ENCODE assay signal across 8 cellular contexts in the genomic region with DNA sequence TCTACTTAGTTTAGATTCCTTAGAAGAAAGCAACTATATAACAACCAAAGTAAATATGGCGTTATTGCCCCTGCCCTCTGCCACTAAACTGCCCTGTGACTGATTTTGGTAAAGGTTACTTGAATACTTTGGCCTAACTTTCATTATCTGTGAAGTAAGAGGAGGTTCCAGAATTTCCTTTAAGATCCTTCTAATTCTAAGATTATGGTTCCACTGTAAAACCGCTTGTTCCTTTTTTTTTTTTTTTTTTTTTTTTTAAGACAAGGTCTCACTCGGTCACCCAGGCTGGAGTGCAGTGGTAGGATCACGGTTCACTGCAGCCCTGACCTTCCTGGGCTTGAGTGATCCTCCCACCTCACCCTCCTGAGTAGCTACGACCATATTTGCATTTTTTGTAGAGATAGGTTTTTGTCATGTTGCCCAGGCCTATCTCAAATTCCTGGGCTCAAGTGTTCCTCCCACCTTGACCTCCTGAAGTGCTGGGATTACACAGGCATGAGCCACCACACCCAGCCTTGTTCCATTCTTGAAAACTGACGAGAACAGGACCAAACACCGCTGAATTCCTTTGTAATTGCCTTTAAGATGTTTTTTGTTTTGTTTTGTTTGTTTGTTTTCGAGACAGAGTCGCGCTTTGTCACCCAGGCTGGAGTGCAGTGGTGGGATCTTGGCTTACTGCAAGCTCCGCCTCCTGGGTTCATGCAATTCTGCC. TPM values are rescaled to one million over a fixed set of nuclear protein-coding genes. Genes with fewer than 3 reads are reported as not detected.
DNase-seq lines count a peak whose midpoint lies in the region; ATAC-seq and TF ChIP-seq lines count a peak whose summit lies in the region.

No MANE protein-coding gene starts in this region.

- ATAC-seq in HG03135 (IDR thresholded peaks at IDR 0.05; ENCODE audit: unreplicated experiment) = peak; percentile 48

- no peaks in the 10 kb centered on the region for H3K9me3 ChIP-seq in MG63

- no peak for DNase-seq in activated CD4-positive, alpha-beta T cell treated with anti-CD3 and anti-CD28 coated beads, Interleukin-2, amount 10 ng/mL, durations not matched to agents 24 days and 14 days
- no peak for DNase-seq in activated CD4-positive, alpha-beta T cell treated with anti-CD3 and anti-CD28 coated beads for 48 hours
- DNase-seq in activated naive CD8-positive, alpha-beta T cell treated with anti-CD3 and anti-CD28 coated beads for 36 hours = no peak
- DNase-seq in neural crest cell (ENCODE audit: low read depth, low spot score) (no peak), NCI-H1694 (lab: John Stamatoyannopoulos, UW) (no peak), MG63 (no peak), NCI-H69 (lab: John Stamatoyannopoulos, UW) (no peak)

- H3K36me3 ChIP-seq in MG63 = peaks cover 25% of the 10 kb centered on the region

- H3K4me3 Mint-ChIP-seq in activated CD4-positive, alpha-beta T cell treated with anti-CD3 and anti-CD28 coated beads, Interleukin-2, amount 10 ng/mL, durations not matched to agents 24 days and 14 days = no peak overlapping the region
- H3K4me3 Mint-ChIP-seq in activated naive CD8-positive, alpha-beta T cell treated with anti-CD3 and anti-CD28 coated beads for 36 hours = peak overlapping the region; percentile 26
- H3K4me3 Mint-ChIP-seq in neural crest cell = no peak overlapping the region

- TF ChIP-seq CTCF in neural crest cell (conservative IDR thresholded peaks at IDR 0.05) = no peak

- H3K36me3 Mint-ChIP-seq in activated CD4-positive, alpha-beta T cell treated with anti-CD3 and anti-CD28 coated beads, Interleukin-2, amount 10 ng/mL, durations not matched to agents 24 days and 14 days (ENCODE audit: low read depth) = peaks cover 42% of the 10 kb centered on the region
- peaks cover 37% of the 10 kb centered on the region for H3K36me3 Mint-ChIP-seq in activated naive CD8-positive, alpha-beta T cell treated with anti-CD3 and anti-CD28 coated beads for 36 hours
- peaks cover 17% of the 10 kb centered on the region for H3K36me3 Mint-ChIP-seq in neural crest cell (ENCODE audit: low read depth)

- peak overlapping the region; percentile 22 for H3K27ac Mint-ChIP-seq in activated CD4-positive, alpha-beta T cell treated with anti-CD3 and anti-CD28 coated beads, Interleukin-2, amount 10 ng/mL, durations not matched to agents 24 days and 14 days
- no peak overlapping the region for H3K27ac Mint-ChIP-seq in activated naive CD8-positive, alpha-beta T cell treated with anti-CD3 and anti-CD28 coated beads for 36 hours
- peak overlapping the region; percentile 58 for H3K27ac Mint-ChIP-seq in neural crest cell (ENCODE audit: unreplicated experiment)

- peaks cover 34% of the 10 kb centered on the region for H3K4me1 Mint-ChIP-seq in activated CD4-positive, alpha-beta T cell treated with anti-CD3 and anti-CD28 coated beads, Interleukin-2, amount 10 ng/mL, durations not matched to agents 24 days and 14 days
- peaks cover 50% of the 10 kb centered on the region for H3K4me1 Mint-ChIP-seq in activated naive CD8-positive, alpha-beta T cell treated with anti-CD3 and anti-CD28 coated beads for 36 hours
- H3K4me1 Mint-ChIP-seq in neural crest cell = peaks cover 40% of the 10 kb centered on the region

- no peaks in the 10 kb centered on the region for H3K9me3 Mint-ChIP-seq in activated CD4-positive, alpha-beta T cell treated with anti-CD3 and anti-CD28 coated beads, Interleukin-2, amount 10 ng/mL, durations not matched to agents 24 days and 14 days
- H3K9me3 Mint-ChIP-seq in activated naive CD8-positive, alpha-beta T cell treated with anti-CD3 and anti-CD28 coated beads for 36 hours = no peaks in the 10 kb centered on the region
- H3K9me3 Mint-ChIP-seq in neural crest cell = no peaks in the 10 kb centered on the region

- H3K27me3 ChIP-seq in MG63 = no peaks in the 10 kb centered on the region

- intact Hi-C loops in activated CD4-positive, alpha-beta T cell treated with anti-CD3 and anti-CD28 coated beads, Interleukin-2, amount 10 ng/mL, durations not matched to agents 24 days and 14 days (cut with micrococcal nuclease) = no loop called here

- no peaks in the 10 kb centered on the region for H3K27me3 Mint-ChIP-seq in activated CD4-positive, alpha-beta T cell treated with anti-CD3 and anti-CD28 coated beads, Interleukin-2, amount 10 ng/mL, durations not matched to agents 24 days and 14 days
- no peaks in the 10 kb centered on the region for H3K27me3 Mint-ChIP-seq in activated naive CD8-positive, alpha-beta T cell treated with anti-CD3 and anti-CD28 coated beads for 36 hours
- H3K27me3 Mint-ChIP-seq in neural crest cell (ENCODE audit: low read depth) = no peaks in the 10 kb centered on the region

- no peak overlapping the region for H3K4me3 ChIP-seq in MG63

RNA-seq across cellular contexts. Expression of a gene that starts 7.0 kb away (rescaled TPM):
- total RNA-seq in activated CD4-positive, alpha-beta T cell treated with anti-CD3 and anti-CD28 coated beads, Interleukin-2, amount 10 ng/mL, durations not matched to agents 24 days and 14 days = 126 and 128 TPM in 2 replicates
- 100 to 1,000 TPM; 104 to 107 TPM for total RNA-seq in activated naive CD8-positive, alpha-beta T cell treated with anti-CD3 and anti-CD28 coated beads for 36 hours
- total RNA-seq in neural crest cell = 82.1 and 83.1 TPM in 2 replicates
- 19.2 and 30.7 TPM in 2 replicates for total RNA-seq in MG63 (2014; rRNA removed; shearing (Covaris generic); ENCODE audit: low replicate concordance)
